ENCODE assay signal across 1 cellular context in the genomic region with DNA sequence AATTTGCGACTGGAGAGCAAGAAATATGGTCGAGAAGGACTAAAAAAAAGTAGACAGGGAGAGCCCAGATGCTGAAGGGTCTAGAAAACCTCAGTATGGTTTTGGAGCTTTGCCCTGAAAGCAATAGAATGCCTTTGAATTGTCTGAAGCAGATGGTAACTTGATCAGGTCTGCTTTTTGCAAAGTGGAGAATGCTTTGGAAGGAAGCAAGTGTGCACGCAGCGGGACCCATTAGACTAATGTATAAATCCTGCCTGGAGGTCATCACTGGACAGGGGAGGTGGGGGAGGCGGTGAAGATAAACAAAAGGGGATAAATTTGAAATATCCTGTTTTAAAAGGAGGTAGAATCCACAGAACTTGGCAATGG.
TF ChIP-seq lines count a peak whose summit lies in the region.

No MANE protein-coding gene starts in this region.

TF ChIP-seq in HCT116, 20 proteins besides CTCF, POLR2A, EP300 and RAD21:
- peak; percentile 30; the same call in 1 of the 2 replicates for TF ChIP-seq SP1 (IDR thresholded peaks at IDR 0.05; ENCODE audit: low read depth)
- no peak for TF ChIP-seq SRF (IDR thresholded peaks at IDR 0.05; ENCODE audit: low read depth)
